7 cellular contexts compared by ENCODE assay signal in the genomic region with DNA sequence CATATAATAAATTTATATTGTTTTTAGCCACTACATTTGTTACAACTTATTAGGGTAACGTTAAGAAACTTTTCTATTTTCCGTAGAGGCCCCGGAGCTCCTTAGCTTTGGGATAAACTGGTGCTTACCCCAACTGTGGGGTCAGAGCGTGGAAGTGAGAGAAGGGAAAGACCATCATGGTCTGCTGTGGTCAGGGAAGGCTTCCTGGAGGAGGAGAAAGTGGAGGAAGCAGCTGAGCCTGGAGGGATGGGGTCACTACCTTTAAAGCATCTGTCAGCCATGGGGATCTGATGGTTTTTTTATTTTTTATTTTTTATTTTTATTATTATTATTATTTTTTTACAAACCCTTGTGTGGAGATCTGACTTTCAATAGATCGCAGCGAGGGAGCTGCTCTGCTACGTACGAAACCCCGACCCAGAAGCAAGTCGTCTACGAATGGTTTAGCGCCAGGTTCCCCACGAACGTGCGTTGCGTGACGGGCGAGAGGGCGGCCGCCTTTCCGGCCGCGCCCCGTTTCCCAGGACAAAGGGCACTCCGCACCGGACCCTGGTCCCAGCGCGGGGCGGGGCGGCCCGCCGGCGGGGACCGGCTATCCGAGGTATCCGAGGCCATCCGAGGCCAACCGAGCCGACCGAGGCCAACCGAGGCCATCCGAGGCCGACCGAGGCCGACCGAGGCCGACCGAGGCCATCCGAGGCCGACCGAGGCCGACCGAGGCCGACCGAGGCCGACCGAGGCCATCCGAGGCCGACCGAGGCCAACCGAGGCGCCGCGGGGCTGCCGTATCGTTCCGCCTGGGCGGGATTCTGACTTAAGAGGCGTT.
DNase-seq lines count a peak whose midpoint lies in the region; ATAC-seq and TF ChIP-seq lines count a peak whose summit lies in the region.

No MANE protein-coding gene starts in this region.

- H3K27ac ChIP-seq in thyroid gland: peak overlapping the region; percentile 66 to 95 (median 73)

- H3K27me3 Mint-ChIP-seq in activated naive CD8-positive, alpha-beta T cell treated with anti-CD3 and anti-CD28 coated beads, Interleukin-2, amount 50 U/mL, for 24 hours: peaks cover 23% of the 10 kb centered on the region

- peak overlapping the region in 2 of 3 donors; percentile 25 to 56 for H3K4me3 ChIP-seq in thyroid gland (replicated peaks in 1 of 3)

- WGBS in thyroid gland, 2 donors: 8 to 12% methylated on average over 51 to 55 of the region's 69 CpGs

- peak; percentile 66 for ATAC-seq in GM19043 (IDR thresholded peaks at IDR 0.05; ENCODE audit: low read depth, unreplicated experiment)
- peak; percentile 74 for ATAC-seq in activated naive CD8-positive, alpha-beta T cell treated with anti-CD3 and anti-CD28 coated beads, Interleukin-2, amount 50 U/mL, for 24 hours
- ATAC-seq in left cardiac atrium: peak; percentile 98 to 99

- H3K4me1 Mint-ChIP-seq in activated naive CD8-positive, alpha-beta T cell treated with anti-CD3 and anti-CD28 coated beads, Interleukin-2, amount 50 U/mL, for 24 hours: peaks cover 23% of the 10 kb centered on the region

- H3K4me1 ChIP-seq in thyroid gland: no peaks in the 10 kb centered on the region

- H3K27me3 ChIP-seq in thyroid gland: no peaks in the 10 kb centered on the region

- peak; percentile 46 for DNase-seq in HS-5 (ENCODE audit: low read depth)
- peak; percentile 75 for DNase-seq in T follicular helper cell (ENCODE audit: low read depth)
- DNase-seq in activated naive CD8-positive, alpha-beta T cell treated with anti-CD3 and anti-CD28 coated beads, Interleukin-2, amount 50 U/mL, for 24 hours: peak; percentile 82
- DNase-seq in left cardiac atrium: peak; percentile 91
- peak; percentile 46 to 94 (median 68) for DNase-seq in posterior cingulate gyrus
- peak; percentile 89 to 91 for DNase-seq in thyroid gland

- TF ChIP-seq CTCF in thyroid gland (IDR thresholded peaks at IDR 0.05): no peak

- H3K27ac Mint-ChIP-seq in activated naive CD8-positive, alpha-beta T cell treated with anti-CD3 and anti-CD28 coated beads, Interleukin-2, amount 50 U/mL, for 24 hours: peak overlapping the region; percentile 73

- H3K36me3 Mint-ChIP-seq in activated naive CD8-positive, alpha-beta T cell treated with anti-CD3 and anti-CD28 coated beads, Interleukin-2, amount 50 U/mL, for 24 hours (ENCODE audit: low read depth): no peaks in the 10 kb centered on the region

- TF ChIP-seq POLR2A in thyroid gland (IDR thresholded peaks at IDR 0.05): peak in 1 of 2 donors; percentile 52

- intact Hi-C loops in left cardiac atrium (cut with DNase I) (no loop called here), posterior cingulate gyrus (cut with DNase I) (no loop called here), thyroid gland (cut with DNase I) (no loop called here)

- H3K36me3 ChIP-seq in thyroid gland: no peaks in the 10 kb centered on the region

- H3K9me3 Mint-ChIP-seq in activated naive CD8-positive, alpha-beta T cell treated with anti-CD3 and anti-CD28 coated beads, Interleukin-2, amount 50 U/mL, for 24 hours: no peaks in the 10 kb centered on the region

- peak overlapping the region; percentile 69 for H3K4me3 Mint-ChIP-seq in activated naive CD8-positive, alpha-beta T cell treated with anti-CD3 and anti-CD28 coated beads, Interleukin-2, amount 50 U/mL, for 24 hours

- no peaks in the 10 kb centered on the region for H3K9me3 ChIP-seq in thyroid gland

Comparison
In these comparisons a context has a peak if more than half of its experiments do, and no peak if none do; other contexts are left out.
1. Peak in every context shown above with its lines: DNase-seq, ATAC-seq, H3K4me3 ChIP-seq and H3K27ac ChIP-seq.